ENCODE assay signal across 8 cellular contexts in genomic region chr5:160508780-160509361, GRCh38.
A peak's percentile ranks its signal among the peaks of the same experiment; 100 is the strongest.
DNase-seq lines count a peak whose midpoint lies in the region; ATAC-seq and TF ChIP-seq lines count a peak whose summit lies in the region.

No MANE protein-coding gene starts in this region.

- H3K27me3 ChIP-seq in esophagus squamous epithelium (peaks cover 0 to 10% (median 0%) of the 10 kb centered on the region in 4 donors), tibial nerve (no peaks in the 10 kb centered on the region)

- H3K9me3 Mint-ChIP-seq in nephron progenitor cell = no peaks in the 10 kb centered on the region

- no peak for TF ChIP-seq EP300 in tibial nerve (IDR thresholded peaks at IDR 0.05)

- 7% methylated on average over 9 of the region's 9 CpGs for WGBS in esophagus squamous epithelium, 2 donors
- whole genome bisulfite sequencing in tibial nerve, 2 donors = 7 to 9% methylated on average over 9 of the region's 9 CpGs

- TF ChIP-seq POLR2A in esophagus squamous epithelium (IDR thresholded peaks at IDR 0.05) = no peak
- TF ChIP-seq POLR2A in tibial nerve (IDR thresholded peaks at IDR 0.05) = no peak

- H3K4me1 Mint-ChIP-seq in nephron progenitor cell = peaks cover 15% of the 10 kb centered on the region

- H3K36me3 ChIP-seq in esophagus squamous epithelium = no peaks in the 10 kb centered on the region
- no peaks in the 10 kb centered on the region for H3K36me3 ChIP-seq in tibial nerve

- no peak overlapping the region for H3K4me3 Mint-ChIP-seq in nephron progenitor cell

- TF ChIP-seq CTCF in esophagus squamous epithelium (IDR thresholded peaks at IDR 0.05) (peak; percentile 63 to 91 (median 85)), nephron progenitor cell (IDR thresholded peaks at IDR 0.05) (peak; percentile 76), tibial nerve (IDR thresholded peaks at IDR 0.05) (peak; percentile 72 to 90 (median 83))

- H3K4me3 ChIP-seq in esophagus squamous epithelium (no peak overlapping the region), tibial nerve (no peak overlapping the region)

- no peak overlapping the region for H3K27ac Mint-ChIP-seq in nephron progenitor cell

- H3K4me1 ChIP-seq in esophagus squamous epithelium = peaks cover 0 to 8% (median 5%) of the 10 kb centered on the region in 3 donors
- H3K4me1 ChIP-seq in tibial nerve = peaks cover 0 to 18% (median 0%) of the 10 kb centered on the region in 4 donors

- no peaks in the 10 kb centered on the region for H3K36me3 Mint-ChIP-seq in nephron progenitor cell (ENCODE audit: low read depth)

- peak; percentile 71 for ATAC-seq in GM21529 (IDR thresholded peaks at IDR 0.05; ENCODE audit: unreplicated experiment)

- intact Hi-C loops in esophagus squamous epithelium (cut with DNase I) = loop anchor here (10.0 kb wide), 1 partner anchor 64 kb away; no protein-coding TSS in a partner anchor

- peaks cover 28% of the 10 kb centered on the region for H3K27me3 Mint-ChIP-seq in nephron progenitor cell (ENCODE audit: low read depth, poor library complexity)

- no peaks in the 10 kb centered on the region for H3K9me3 ChIP-seq in esophagus squamous epithelium
- H3K9me3 ChIP-seq in tibial nerve = no peaks in the 10 kb centered on the region

- DNase-seq in EH (ENCODE audit: low read depth) (peak; percentile 82), HUDEP-2 (lab: John Stamatoyannopoulos, UW; ENCODE audit: unreplicated experiment in 76 of 76) (peak in 70 of 76 experiments; percentile 2 to 82 (median 51)), OCI-M1 (lab: John Stamatoyannopoulos, UW) (peak; percentile 93), esophagus squamous epithelium (lab: John Stamatoyannopoulos, UW) (no peak), nephron progenitor cell (peak; percentile 64), tibial nerve (ENCODE audit: low spot score in 2 of 2) (peak in 1 of 2 donors; percentile 91)
- DNase-seq in activated T-cell treated with anti-CD3 and anti-CD28 coated beads, Interleukin-2, amount 50 U/mL, for 1 hour = peak; percentile 35

- H3K27ac ChIP-seq in esophagus squamous epithelium (no peak overlapping the region), tibial nerve (no peak overlapping the region)
